8 cellular contexts compared by ENCODE assay signal in genomic region chr7:153193144-153193595, GRCh38.
DNase-seq lines count a peak whose midpoint lies in the region; TF ChIP-seq lines count a peak whose summit lies in the region.

No MANE protein-coding gene starts in this region.

- no peak overlapping the region for H3K4me3 Mint-ChIP-seq in CD14-positive monocyte

- no peak overlapping the region for H3K27ac Mint-ChIP-seq in CD14-positive monocyte

- peaks cover 0 to 3% (median 2%) of the 10 kb centered on the region in 7 donors for H3K9me3 Mint-ChIP-seq in CD14-positive monocyte

- intact Hi-C loops in posterior cingulate gyrus (cut with DNase I) = loop anchor here (10.0 kb wide), 1 partner anchor 1302 kb away; no protein-coding TSS in a partner anchor
- intact Hi-C loops in CD14-positive monocyte (cut with micrococcal nuclease) = no loop called here

- H3K27me3 Mint-ChIP-seq in CD14-positive monocyte (ENCODE audit: low read depth in 3 of 3) = peaks cover 0 to 2% (median 0%) of the 10 kb centered on the region in 3 donors

- DNase-seq in COR-L47 (lab: John Stamatoyannopoulos, UW) (peak; percentile 9), GM20000 (ENCODE audit: low spot score) (peak; percentile 29), NCI-H2029 treated with DMSO at 0.1 percent for 48 hours (lab: John Stamatoyannopoulos, UW) (peak; percentile 4), epithelial cell of esophagus (ENCODE audit: low read depth) (peak; percentile 4), posterior cingulate gyrus (peak; percentile 29 to 93 (median 60)), CD14-positive monocyte (ENCODE audit: low spot score) (no peak), NCI-H345 treated with DMSO at 0.1 percent for 48 hours (lab: John Stamatoyannopoulos, UW; ENCODE audit: unreplicated experiment) (no peak)
- no peak for DNase-seq in stimulated activated CD4-positive, alpha-beta T cell treated with anti-CD3 and anti-CD28 coated beads, Interleukin-4, amount 100 ng/mL, for 24 hours

- H3K4me1 Mint-ChIP-seq in CD14-positive monocyte = no peaks in the 10 kb centered on the region

- H3K4me3 ChIP-seq in epithelial cell of esophagus (ENCODE audit: low read length) = no peak overlapping the region

- no peaks in the 10 kb centered on the region for H3K36me3 Mint-ChIP-seq in CD14-positive monocyte

- TF ChIP-seq CTCF in GM20000 (IDR thresholded peaks at IDR 0.05; ENCODE audit: extremely low read depth, missing control alignments) (peak; percentile 59), epithelial cell of esophagus (IDR thresholded peaks at IDR 0.05; ENCODE audit: insufficient read depth, low read depth, low read length, missing control alignments) (peak; percentile 19), CD14-positive monocyte (IDR thresholded peaks at IDR 0.05) (no peak)

Comparison
In these comparisons a context has a peak if more than half of its experiments do, and no peak if none do; other contexts are left out.
1. DNase-seq: peak in COR-L47 (single experiment), GM20000 (single experiment), NCI-H2029 treated with DMSO at 0.1 percent for 48 hours (single experiment), epithelial cell of esophagus (single experiment) and posterior cingulate gyrus (10 of 10); none in stimulated activated CD4-positive, alpha-beta T cell treated with anti-CD3 and anti-CD28 coated beads, Interleukin-4, amount 100 ng/mL, for 24 hours (single experiment), CD14-positive monocyte (single experiment) and NCI-H345 treated with DMSO at 0.1 percent for 48 hours (single experiment).